ENCODE assay signal across 8 cellular contexts in the genomic region with DNA sequence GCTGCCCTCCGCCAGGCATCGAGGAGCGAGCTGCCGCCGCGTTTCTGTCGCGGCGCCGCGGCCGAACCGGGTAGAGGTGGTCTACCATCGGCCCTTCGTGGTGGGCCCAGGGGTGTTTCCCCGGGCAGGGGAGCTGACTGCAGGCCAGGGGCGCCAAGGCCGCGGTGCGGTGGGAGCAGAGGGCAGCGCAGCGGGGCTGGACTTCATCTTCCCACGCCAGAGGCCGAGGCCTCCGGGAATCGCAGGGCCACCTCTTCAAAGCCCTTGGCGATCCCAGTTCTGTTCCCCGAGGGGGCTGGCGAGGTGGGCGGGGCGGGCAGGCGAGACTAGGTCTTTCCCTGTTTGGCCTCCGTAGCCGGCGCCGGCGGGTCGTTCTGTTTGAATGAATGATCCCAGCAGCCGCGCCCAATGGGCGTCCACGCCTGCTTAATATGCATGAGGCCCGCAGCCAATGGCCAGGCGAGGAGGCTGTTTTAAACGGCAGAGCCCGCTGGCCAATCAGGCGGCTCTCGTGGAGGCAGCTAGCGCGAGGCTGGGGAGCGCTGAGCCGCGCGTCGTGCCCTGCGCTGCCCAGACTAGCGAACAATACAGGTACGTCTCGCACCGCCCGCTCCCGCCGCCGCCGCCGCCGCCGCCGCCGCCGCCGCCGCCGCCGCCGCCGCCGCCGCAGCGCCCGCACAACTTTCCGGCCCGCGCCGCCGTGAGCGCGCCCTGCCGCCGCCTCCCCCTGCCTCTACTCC. TPM values are rescaled to one million over a fixed set of nuclear protein-coding genes. Genes with fewer than 3 reads are reported as not detected.
DNase-seq lines count a peak whose midpoint lies in the region; ATAC-seq and TF ChIP-seq lines count a peak whose summit lies in the region.

Gene HMGB3, plus strand, starts transcription at position 550 of the 740 bp plus-strand sequence. CDS start 2,265 bp downstream, outside the sequence.

- H3K36me3 ChIP-seq in neural cell (ENCODE audit: insufficient read depth, low read length): no peaks in the 10 kb centered on the region

- H3K27ac Mint-ChIP-seq in activated T-helper 17 cell treated with anti-CD3 and anti-CD28 coated beads, Interleukin-2, amount 50 U/mL, for 72 hours: no peak within 1 kb of the TSS
- no peak within 1 kb of the TSS for H3K27ac Mint-ChIP-seq in stimulated activated naive CD8-positive, alpha-beta T cell treated with anti-CD3 and anti-CD28 coated beads, Interleukin-15, amount 100 ng/mL, for 72 hours

- H3K4me1 Mint-ChIP-seq in activated T-helper 17 cell treated with anti-CD3 and anti-CD28 coated beads, Interleukin-2, amount 50 U/mL, for 72 hours: no peaks in the 10 kb centered on the region
- H3K4me1 Mint-ChIP-seq in stimulated activated naive CD8-positive, alpha-beta T cell treated with anti-CD3 and anti-CD28 coated beads, Interleukin-15, amount 100 ng/mL, for 72 hours: no peaks in the 10 kb centered on the region

- no peak for TF ChIP-seq CTCF in RWPE1 (conservative IDR thresholded peaks at IDR 0.05; ENCODE audit: low read depth)
- TF ChIP-seq CTCF in neural cell (IDR thresholded peaks at IDR 0.05; ENCODE audit: poor library complexity, severe bottlenecking): no peak

- H3K9me3 Mint-ChIP-seq in activated T-helper 17 cell treated with anti-CD3 and anti-CD28 coated beads, Interleukin-2, amount 50 U/mL, for 72 hours: no peaks in the 10 kb centered on the region
- no peaks in the 10 kb centered on the region for H3K9me3 Mint-ChIP-seq in stimulated activated naive CD8-positive, alpha-beta T cell treated with anti-CD3 and anti-CD28 coated beads, Interleukin-15, amount 100 ng/mL, for 72 hours

- CTCF ChIA-PET in RWPE1 (lab: Yijun Ruan, JAX): no interaction called here

- H3K27me3 ChIP-seq in neural cell (ENCODE audit: insufficient read depth, low read depth, low read length): no peaks in the 10 kb centered on the region

- peaks cover 14% of the 10 kb centered on the region for H3K79me2 ChIP-seq in neural cell (replicated peaks; ENCODE audit: insufficient read depth, low read length)

- peak; percentile 100 for ATAC-seq in activated T-helper 17 cell treated with anti-CD3 and anti-CD28 coated beads, Interleukin-2, amount 50 U/mL, for 72 hours (replicated peaks)
- ATAC-seq in stimulated activated naive CD8-positive, alpha-beta T cell treated with anti-CD3 and anti-CD28 coated beads, Interleukin-15, amount 100 ng/mL, for 72 hours: peak; percentile 99

- H3F3A ChIP-seq in neural cell (ENCODE audit: insufficient read depth, low read length, poor library complexity, severe bottlenecking): no peaks in the 10 kb centered on the region

- H3K9me2 ChIP-seq in neural cell (ENCODE audit: insufficient read depth, low read length): no peaks in the 10 kb centered on the region

- no peaks in the 10 kb centered on the region for H3K9me3 ChIP-seq in neural cell (ENCODE audit: low read length)

- H3K9ac ChIP-seq in neural cell (ENCODE audit: low read length): peak within 1 kb of the TSS; percentile 79

- TF ChIP-seq EP300 in neural cell (conservative IDR thresholded peaks at IDR 0.05; ENCODE audit: poor library complexity, severe bottlenecking): no peak

- no peaks in the 10 kb centered on the region for H3K27me3 Mint-ChIP-seq in activated T-helper 17 cell treated with anti-CD3 and anti-CD28 coated beads, Interleukin-2, amount 50 U/mL, for 72 hours
- peaks cover 12% of the 10 kb centered on the region for H3K27me3 Mint-ChIP-seq in stimulated activated naive CD8-positive, alpha-beta T cell treated with anti-CD3 and anti-CD28 coated beads, Interleukin-15, amount 100 ng/mL, for 72 hours

- POLR2A ChIA-PET in RWPE1 (lab: Yijun Ruan, JAX; ENCODE audit: low non-redundant PET): no interaction called here

- H3K27ac ChIP-seq in RWPE1: peak within 1 kb of the TSS; percentile 88
- H3K27ac ChIP-seq in neural cell (ENCODE audit: low read length): peak within 1 kb of the TSS; percentile 72

- peak within 1 kb of the TSS; percentile 65 for H3K4me3 Mint-ChIP-seq in activated T-helper 17 cell treated with anti-CD3 and anti-CD28 coated beads, Interleukin-2, amount 50 U/mL, for 72 hours
- peak within 1 kb of the TSS; percentile 64 to 77 for H3K4me3 Mint-ChIP-seq in stimulated activated naive CD8-positive, alpha-beta T cell treated with anti-CD3 and anti-CD28 coated beads, Interleukin-15, amount 100 ng/mL, for 72 hours

- H3K36me3 Mint-ChIP-seq in activated T-helper 17 cell treated with anti-CD3 and anti-CD28 coated beads, Interleukin-2, amount 50 U/mL, for 72 hours (ENCODE audit: low read depth): peaks cover 21% of the 10 kb centered on the region

- H3K4me3 ChIP-seq in neural cell (ENCODE audit: low read length): peak within 1 kb of the TSS; percentile 76

- H3K4me2 ChIP-seq in neural cell (ENCODE audit: low read length): no peak within 1 kb of the TSS

- no peak for TF ChIP-seq RAD21 in neural cell (conservative IDR thresholded peaks at IDR 0.05)

- peak within 1 kb of the TSS; percentile 56 for H2AFZ ChIP-seq in neural cell (ENCODE audit: low read depth, low read length)

- peak; percentile 92 for DNase-seq in EL
- DNase-seq in GOT3 (lab: John Stamatoyannopoulos, UW): peak; percentile 51
- DNase-seq in LHCN-M2 (ENCODE audit: low read depth): peak; percentile 89
- peak; percentile 89 for DNase-seq in RWPE1 (ENCODE audit: low spot score)
- peak; percentile 83 for DNase-seq in fibroblast of the conjunctiva (ENCODE audit: low read depth)
- peak; percentile 79 to 88 for DNase-seq in stimulated activated naive CD8-positive, alpha-beta T cell treated with anti-CD3 and anti-CD28 coated beads, Interleukin-15, amount 100 ng/mL, for 72 hours

- no peaks in the 10 kb centered on the region for H4K20me1 ChIP-seq in neural cell (ENCODE audit: insufficient read depth)

TF ChIP-seq in neural cell, 6 proteins besides CTCF, POLR2A, EP300 and RAD21:
- TF ChIP-seq MXI1 (conservative IDR thresholded peaks at IDR 0.05; ENCODE audit: poor library complexity, severe bottlenecking) (peak; percentile 59), SMC3 (conservative IDR thresholded peaks at IDR 0.05; ENCODE audit: poor library complexity) (no peak), REST (IDR thresholded peaks at IDR 0.05; ENCODE audit: borderline replicate concordance) (peak; percentile 14), POLR2AphosphoS5 (IDR thresholded peaks at IDR 0.05) (peak; percentile 91), TAF1 (IDR thresholded peaks at IDR 0.05; ENCODE audit: low read depth) (peak; percentile 58), EZH2 (IDR thresholded peaks at IDR 0.05; ENCODE audit: borderline replicate concordance, insufficient read depth, low read length, poor library complexity, severe bottlenecking) (no peak)

RNA-seq across cellular contexts. Expression of gene HMGB3, which starts in this region (rescaled TPM):
- 33.9 and 39.8 TPM in 2 replicates for total RNA-seq in LHCN-M2 (2014; rRNA removed)
- polyA plus RNA-seq in LHCN-M2 (2012): 61.8 TPM
- total RNA-seq in activated T-helper 17 cell treated with anti-CD3 and anti-CD28 coated beads, Interleukin-2, amount 50 U/mL, for 72 hours: 10 to 100 TPM; 14.0 to 33.3 TPM
- polyA plus RNA-seq in neural cell: 234 and 249 TPM in 2 replicates
- polyA minus RNA-seq in neural cell: 90.1 and 115 TPM in 2 replicates

Comparison
In these comparisons a context has a peak if more than half of its experiments do, and no peak if none do; other contexts are left out.
1. Peak in every context shown above with its lines: DNase-seq, ATAC-seq, H3K4me3 ChIP-seq and H3K27ac ChIP-seq.